19 cellular contexts compared by ENCODE assay signal in the genomic region with DNA sequence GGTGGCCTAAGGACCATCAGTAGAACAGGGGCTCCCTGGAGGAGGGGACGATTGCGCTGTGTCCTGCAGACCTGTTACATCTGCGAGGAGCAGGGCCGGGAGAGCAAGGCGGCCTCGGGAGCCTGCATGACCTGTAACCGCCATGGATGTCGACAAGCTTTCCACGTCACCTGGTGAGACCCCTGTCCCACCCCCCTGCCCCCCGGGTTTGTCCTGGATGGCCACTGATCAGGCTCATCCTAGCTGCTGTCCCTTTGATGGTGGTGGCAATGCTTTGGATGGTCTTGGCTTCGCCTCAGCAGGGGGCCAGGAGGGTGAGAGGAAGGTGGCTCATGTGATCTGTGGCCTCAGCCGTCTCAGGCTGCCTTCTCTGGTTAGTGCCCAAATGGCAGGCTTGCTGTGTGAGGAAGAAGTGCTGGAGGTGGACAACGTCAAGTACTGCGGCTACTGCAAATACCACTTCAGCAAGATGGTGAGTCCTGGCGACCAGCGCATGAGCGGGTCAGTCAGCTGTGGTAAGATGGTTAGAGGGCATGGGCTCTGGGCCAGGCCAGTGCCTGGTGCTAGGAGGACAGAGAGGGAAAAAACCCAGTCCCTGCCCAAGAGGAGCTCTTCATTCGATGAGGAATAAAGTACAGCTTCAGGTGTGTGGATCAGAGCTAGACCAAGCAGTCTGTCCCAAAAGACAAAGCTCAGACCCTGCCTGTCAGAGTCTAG. TPM values are rescaled to one million over a fixed set of nuclear protein-coding genes. Genes with fewer than 3 reads are reported as not detected.
DNase-seq lines count a peak whose midpoint lies in the region; ATAC-seq and TF ChIP-seq lines count a peak whose summit lies in the region.
"Had no signal": no experiment of that assay in that cellular context is flagged by ENCODE, and none has a peak within 500 bp of the region (broad histone marks: within the 10 kb centered on the region; RNA-seq: fewer than 3 reads in every experiment).

No MANE protein-coding gene starts in this region.

- peaks cover 46% of the 10 kb centered on the region for H3K4me1 Mint-ChIP-seq in T-helper 1 cell treated with Interleukin-12 subunit alpha and Interleukin-12 subunit beta and Interleukin-4 antibody, amounts not matched to agents 30 μg/mL and 1 μg/mL, for 36 hours (ENCODE audit: low read depth)
- H3K4me1 Mint-ChIP-seq in IgD-negative memory B cell (peaks cover 8 to 29% (median 18%) of the 10 kb centered on the region in 3 donors), nephron progenitor cell (peaks cover 70% of the 10 kb centered on the region)
- peaks cover 63% of the 10 kb centered on the region for H3K4me1 Mint-ChIP-seq in activated naive CD8-positive, alpha-beta T cell treated with anti-CD3 and anti-CD28 coated beads, Interleukin-2, amount 50 U/mL, for 24 hours

- intact Hi-C loops in vagina (cut with DNase I): no loop called here

- no peaks in the 10 kb centered on the region for H3K27me3 Mint-ChIP-seq in T-helper 1 cell treated with Interleukin-12 subunit alpha and Interleukin-12 subunit beta and Interleukin-4 antibody, amounts not matched to agents 30 μg/mL and 1 μg/mL, for 36 hours (ENCODE audit: low read depth)
- H3K27me3 Mint-ChIP-seq in IgD-negative memory B cell (no peaks in the 10 kb centered on the region), nephron progenitor cell (ENCODE audit: low read depth, poor library complexity) (peaks cover 3% of the 10 kb centered on the region)
- no peaks in the 10 kb centered on the region for H3K27me3 Mint-ChIP-seq in activated naive CD8-positive, alpha-beta T cell treated with anti-CD3 and anti-CD28 coated beads, Interleukin-2, amount 50 U/mL, for 24 hours
- H3K27me3 Mint-ChIP-seq: activated CD8-positive, alpha-beta memory T cell treated with anti-CD3 and anti-CD28 coated beads, Interleukin-2, amount 10 ng/mL, durations not matched to agents 7 days and 5 days had no signal

- DNase-seq in T-helper 1 cell: no peak
- DNase-seq in activated naive CD8-positive, alpha-beta T cell treated with anti-CD3 and anti-CD28 coated beads, Interleukin-2, amount 50 U/mL, for 24 hours: no peak
- no peak for DNase-seq in nephron progenitor cell
- DNase-seq in vagina (ENCODE audit: extremely low spot score in 2 of 2): no peak
- no peak for DNase-seq in OCI-M1 (lab: John Stamatoyannopoulos, UW)
- no peak for DNase-seq in SK-N-DZ (ENCODE audit: low spot score)
- DNase-seq: activated CD8-positive, alpha-beta memory T cell treated with anti-CD3 and anti-CD28 coated beads, Interleukin-2, amount 10 ng/mL, durations not matched to agents 7 days and 5 days; cortex of kidney; DMS 273 treated with DMSO at 0.1 percent for 48 hours; GDM1; NCI-H1417 treated with DMSO at 0.1 percent for 48 hours; NCI-H526 treated with DMSO at 0.1 percent for 48 hours; posterior cingulate gyrus; SHP77; stimulated activated CD4-positive, alpha-beta T cell treated with anti-CD3 and anti-CD28 coated beads, Interleukin-2, amount 100 ng/mL, for 24 hours had no signal

- TF ChIP-seq CTCF in nephron progenitor cell (IDR thresholded peaks at IDR 0.05) (no peak), vagina (IDR thresholded peaks at IDR 0.05) (no peak)

- no peak overlapping the region for H3K4me3 Mint-ChIP-seq in T-helper 1 cell treated with Interleukin-12 subunit alpha and Interleukin-12 subunit beta and Interleukin-4 antibody, amounts not matched to agents 30 μg/mL and 1 μg/mL, for 36 hours
- H3K4me3 Mint-ChIP-seq in IgD-negative memory B cell (peak overlapping the region in 1 of 4 donors; percentile 39), nephron progenitor cell (peak overlapping the region; percentile 29)
- H3K4me3 Mint-ChIP-seq in activated naive CD8-positive, alpha-beta T cell treated with anti-CD3 and anti-CD28 coated beads, Interleukin-2, amount 50 U/mL, for 24 hours: no peak overlapping the region
- H3K4me3 Mint-ChIP-seq: activated CD8-positive, alpha-beta memory T cell treated with anti-CD3 and anti-CD28 coated beads, Interleukin-2, amount 10 ng/mL, durations not matched to agents 7 days and 5 days had no signal

- H3K36me3 Mint-ChIP-seq in T-helper 1 cell treated with Interleukin-12 subunit alpha and Interleukin-12 subunit beta and Interleukin-4 antibody, amounts not matched to agents 30 μg/mL and 1 μg/mL, for 36 hours (ENCODE audit: low read depth): peaks cover 42% of the 10 kb centered on the region
- H3K36me3 Mint-ChIP-seq in IgD-negative memory B cell (no peaks in the 10 kb centered on the region), nephron progenitor cell (ENCODE audit: low read depth) (peaks cover 19% of the 10 kb centered on the region)
- peaks cover 58% of the 10 kb centered on the region for H3K36me3 Mint-ChIP-seq in activated naive CD8-positive, alpha-beta T cell treated with anti-CD3 and anti-CD28 coated beads, Interleukin-2, amount 50 U/mL, for 24 hours (ENCODE audit: low read depth)

- ATAC-seq in activated naive CD8-positive, alpha-beta T cell treated with anti-CD3 and anti-CD28 coated beads, Interleukin-2, amount 50 U/mL, for 24 hours: no peak
- ATAC-seq: activated CD8-positive, alpha-beta memory T cell treated with anti-CD3 and anti-CD28 coated beads, Interleukin-2, amount 10 ng/mL, durations not matched to agents 7 days and 5 days had no signal

- no peaks in the 10 kb centered on the region for H3K27me3 ChIP-seq in vagina

- TF ChIP-seq POLR2A in vagina (IDR thresholded peaks at IDR 0.05): no peak

- H3K27ac ChIP-seq in vagina: no peak overlapping the region
- H3K27ac ChIP-seq: 22Rv1 had no signal

- peaks cover 0 to 23% of the 10 kb centered on the region in 2 donors for H3K36me3 ChIP-seq in vagina

- H3K4me1 ChIP-seq in vagina: peaks cover 28% of the 10 kb centered on the region
- H3K4me1 ChIP-seq: HAP-1 had no signal

- no peak overlapping the region for H3K4me3 ChIP-seq in vagina
- H3K4me3 ChIP-seq: HAP-1 had no signal

- H3K9me3 Mint-ChIP-seq in T-helper 1 cell treated with Interleukin-12 subunit alpha and Interleukin-12 subunit beta and Interleukin-4 antibody, amounts not matched to agents 30 μg/mL and 1 μg/mL, for 36 hours: no peaks in the 10 kb centered on the region
- no peaks in the 10 kb centered on the region for H3K9me3 Mint-ChIP-seq in IgD-negative memory B cell
- no peaks in the 10 kb centered on the region for H3K9me3 Mint-ChIP-seq in activated naive CD8-positive, alpha-beta T cell treated with anti-CD3 and anti-CD28 coated beads, Interleukin-2, amount 50 U/mL, for 24 hours
- no peaks in the 10 kb centered on the region for H3K9me3 Mint-ChIP-seq in nephron progenitor cell

- peak overlapping the region; percentile 32 for H3K27ac Mint-ChIP-seq in T-helper 1 cell treated with Interleukin-12 subunit alpha and Interleukin-12 subunit beta and Interleukin-4 antibody, amounts not matched to agents 30 μg/mL and 1 μg/mL, for 36 hours
- H3K27ac Mint-ChIP-seq in IgD-negative memory B cell: peak overlapping the region in 2 of 3 donors; percentile 19 to 32
- H3K27ac Mint-ChIP-seq in activated naive CD8-positive, alpha-beta T cell treated with anti-CD3 and anti-CD28 coated beads, Interleukin-2, amount 50 U/mL, for 24 hours: peak overlapping the region; percentile 47
- peak overlapping the region; percentile 83 for H3K27ac Mint-ChIP-seq in nephron progenitor cell
- H3K27ac Mint-ChIP-seq: activated CD8-positive, alpha-beta memory T cell treated with anti-CD3 and anti-CD28 coated beads, Interleukin-2, amount 10 ng/mL, durations not matched to agents 7 days and 5 days had no signal

- no peaks in the 10 kb centered on the region for H3K9me3 ChIP-seq in vagina
- H3K9me3 ChIP-seq: HAP-1 had no signal

RNA-seq across cellular contexts. Expression of a gene that starts 4.2 kb away (rescaled TPM):
- 7.9 TPM for polyA plus RNA-seq in IgD-negative memory B cell
- total RNA-seq in vagina: 70.2 TPM
- polyA plus RNA-seq in SK-N-DZ (2014; cell fraction: cytosol; rRNA removed): 24.7 and 25.6 TPM in 2 replicates
- 88.4 and 109 TPM in 2 replicates for polyA plus RNA-seq in SK-N-DZ (2014; cell fraction: nucleus; rRNA removed)

RNA-seq across cellular contexts. Expression of a gene that starts 20.9 kb away (rescaled TPM):
- polyA plus RNA-seq in IgD-negative memory B cell: 29.1 TPM
- total RNA-seq in vagina: 12.8 TPM
- polyA plus RNA-seq in SK-N-DZ (2014; cell fraction: cytosol; rRNA removed): 4.1 and 5.9 TPM in 2 replicates
- polyA plus RNA-seq in SK-N-DZ (2014; cell fraction: nucleus; rRNA removed): 5.0 TPM in 2 replicates

RNA-seq across cellular contexts. Expression of a gene that starts 34.5 kb away (rescaled TPM):
- not detected for polyA plus RNA-seq in IgD-negative memory B cell
- 0.98 TPM for total RNA-seq in vagina
- polyA plus RNA-seq in SK-N-DZ (2014; cell fraction: cytosol; rRNA removed): 9.4 and 13.4 TPM in 2 replicates
- 5.7 and 9.4 TPM in 2 replicates for polyA plus RNA-seq in SK-N-DZ (2014; cell fraction: nucleus; rRNA removed)

RNA-seq across cellular contexts. Expression of a gene that starts 38.9 kb away (rescaled TPM):
- polyA plus RNA-seq in IgD-negative memory B cell: not detected
- total RNA-seq in vagina: 25.8 TPM
- 13.8 and 15.0 TPM in 2 replicates for polyA plus RNA-seq in SK-N-DZ (2014; cell fraction: cytosol; rRNA removed)
- 16.6 and 33.3 TPM in 2 replicates for polyA plus RNA-seq in SK-N-DZ (2014; cell fraction: nucleus; rRNA removed)

RNA-seq across cellular contexts. Expression of a gene that starts 43.3 kb away (rescaled TPM):
- polyA plus RNA-seq in IgD-negative memory B cell: 426 TPM
- total RNA-seq in vagina: 193 TPM
- 569 and 605 TPM in 2 replicates for polyA plus RNA-seq in SK-N-DZ (2014; cell fraction: cytosol; rRNA removed)
- 236 and 352 TPM in 2 replicates for polyA plus RNA-seq in SK-N-DZ (2014; cell fraction: nucleus; rRNA removed)

Comparison
In these comparisons a context has a peak if more than half of its experiments do, and no peak if none do; other contexts are left out.
1. H3K27ac Mint-ChIP-seq: peak in every context shown above with its lines; median percentile 83 in nephron progenitor cell; 47 in activated naive CD8-positive, alpha-beta T cell treated with anti-CD3 and anti-CD28 coated beads, Interleukin-2, amount 50 U/mL, for 24 hours; 32 in T-helper 1 cell treated with Interleukin-12 subunit alpha and Interleukin-12 subunit beta and Interleukin-4 antibody, amounts not matched to agents 30 μg/mL and 1 μg/mL, for 36 hours; 26 in IgD-negative memory B cell.